8 cellular contexts compared by ENCODE assay signal in the genomic region with DNA sequence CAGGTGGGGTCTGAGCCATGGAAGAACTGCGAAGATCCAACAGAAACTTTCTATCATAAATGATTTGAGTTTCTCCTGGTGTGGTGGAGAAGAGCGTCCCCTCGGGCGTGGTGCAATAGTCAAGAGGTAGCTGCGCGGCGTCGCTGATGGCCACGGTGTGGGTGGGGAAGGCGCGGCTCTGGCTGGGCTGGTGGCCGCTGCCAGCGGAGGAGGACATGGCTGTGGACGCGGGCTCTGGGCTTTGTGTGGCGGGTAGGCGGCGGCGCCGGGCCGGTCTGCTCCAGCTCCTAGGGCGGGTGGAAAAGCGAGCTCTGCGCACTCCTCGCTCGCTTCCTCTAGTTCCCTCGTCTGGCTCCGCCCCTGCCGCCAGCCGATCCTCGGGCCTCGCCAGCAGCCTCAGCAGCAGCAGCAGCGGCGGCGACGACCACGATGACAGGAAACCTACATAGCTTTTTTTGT. TPM values are rescaled to one million over a fixed set of nuclear protein-coding genes. Genes with fewer than 3 reads are reported as not detected.
DNase-seq lines count a peak whose midpoint lies in the region; ATAC-seq, FAIRE-seq and TF ChIP-seq lines count a peak whose summit lies in the region.

No MANE protein-coding gene starts in this region.

- H3F3A ChIP-seq in SK-N-SH (replicated peaks; ENCODE audit: insufficient read depth), result peaks cover 12% of the 10 kb centered on the region

- H3K27ac ChIP-seq in SK-N-SH (ENCODE audit: low read depth in 2 of 2, low read length in 1 of 2), result peak overlapping the region; percentile 21 to 53; a peak in 3 of 4 replicates
- H3K27ac ChIP-seq in temporal lobe (ENCODE audit: low read depth, low read length), result peak overlapping the region; percentile 80

- H3K79me2 ChIP-seq in SK-N-SH (ENCODE audit: insufficient read depth), result peaks cover 37% of the 10 kb centered on the region

- peak overlapping the region; percentile 77 for H3K4me2 ChIP-seq in SK-N-SH

- WGBS in SK-N-SH (ENCODE audit: low lambda C conversion rate), result 6% methylated on average over 23 of the region's 37 CpGs

- TF ChIP-seq RAD21 in SK-N-SH (IDR thresholded peaks at IDR 0.05; ENCODE audit: low read length), result 0 out of 2 replicates have a peak, but pooled peaks have one; percentile 6

- H4K20me1 ChIP-seq in SK-N-SH (ENCODE audit: insufficient read depth), result peaks cover 9% of the 10 kb centered on the region; the same call in 1 of the 2 replicates

- no peaks in the 10 kb centered on the region for H3K9me3 Mint-ChIP-seq in activated naive CD4-positive, alpha-beta T cell treated with anti-CD3 and anti-CD28 coated beads, Interleukin-2, amount 50 U/mL, for 72 hours
- H3K9me3 Mint-ChIP-seq in osteocyte (ENCODE audit: unreplicated experiment), result no peaks in the 10 kb centered on the region

- H3K4me3 Mint-ChIP-seq in osteocyte (ENCODE audit: unreplicated experiment), result peak overlapping the region; percentile 70

- H3K9ac ChIP-seq in SK-N-SH, result peak overlapping the region; percentile 35; the same call in 1 of the 2 replicates

- TF ChIP-seq EP300 in SK-N-SH (IDR thresholded peaks at IDR 0.05; ENCODE audit: borderline replicate concordance in 1 of 2, low read depth in 1 of 2, low read length in 1 of 2), result no peak

- intact Hi-C loops in Right ventricle myocardium inferior (cut with DNase I), result no loop called here

- TF ChIP-seq CTCF in D721Med (IDR thresholded peaks at IDR 0.05; ENCODE audit: insufficient read depth, missing control alignments) (no peak), SK-N-SH (IDR thresholded peaks at IDR 0.05) (no peak), osteocyte (IDR thresholded peaks at IDR 0.05) (no peak)

- H3K9me2 ChIP-seq in SK-N-SH, result no peaks in the 10 kb centered on the region

- H3K4me3 ChIP-seq in SK-N-SH (ENCODE audit: low read depth in 2 of 2, low read length in 1 of 2), result peak overlapping the region; percentile 49 to 57

- FAIRE-seq in D721Med (lab: Jason Lieb, UNC), result no peak

- peaks cover 0 to 3% of the 10 kb centered on the region in 2 donors for H3K36me3 Mint-ChIP-seq in activated naive CD4-positive, alpha-beta T cell treated with anti-CD3 and anti-CD28 coated beads, Interleukin-2, amount 50 U/mL, for 72 hours
- H3K36me3 Mint-ChIP-seq in osteocyte (ENCODE audit: unreplicated experiment), result no peaks in the 10 kb centered on the region

- peaks cover 0 to 1% of the 10 kb centered on the region in 2 experiments for H3K36me3 ChIP-seq in SK-N-SH (replicated peaks in 1 of 2; ENCODE audit: control insufficient read depth in 1 of 2, insufficient read depth in 2 of 2, low read length in 1 of 2)

- peaks cover 17 to 35% of the 10 kb centered on the region in 2 experiments; a peak in 3 of 4 replicates for H3K4me1 ChIP-seq in SK-N-SH (ENCODE audit: control insufficient read depth in 1 of 2, insufficient read depth in 2 of 2, low read depth in 1 of 2, low read length in 1 of 2)

- H3K27ac Mint-ChIP-seq in activated naive CD4-positive, alpha-beta T cell treated with anti-CD3 and anti-CD28 coated beads, Interleukin-2, amount 50 U/mL, for 72 hours, result peak overlapping the region; percentile 58 to 70
- H3K27ac Mint-ChIP-seq in osteocyte (ENCODE audit: unreplicated experiment), result peak overlapping the region; percentile 82

- DNase-seq in D721Med (ENCODE audit: insufficient read length, low spot score) (peak; percentile 41), Kasumi-1 (lab: John Stamatoyannopoulos, UW) (peak; percentile 47 to 73), SK-N-SH (peak; percentile 90), Right ventricle myocardium inferior (ENCODE audit: missing footprints) (peak; percentile 95), osteocyte (ENCODE audit: extremely low spot score, unreplicated experiment) (peak; percentile 93)
- peak; percentile 77 to 79 for DNase-seq in activated naive CD4-positive, alpha-beta T cell treated with anti-CD3 and anti-CD28 coated beads, Interleukin-2, amount 50 U/mL, for 72 hours (ENCODE audit: low spot score in 2 of 2)

- POLR2A ChIA-PET in SK-N-SH (lab: Yijun Ruan, JAX), result interaction anchor here (0.6 kb wide), 1 partner anchor 1465 kb away, joined by 3 read pairs; a partner anchor contains a TSS

- peaks cover 42% of the 10 kb centered on the region for H3K4me1 Mint-ChIP-seq in osteocyte (ENCODE audit: unreplicated experiment)

- H3K27me3 ChIP-seq in SK-N-SH (ENCODE audit: insufficient read depth), result no peaks in the 10 kb centered on the region

- no peaks in the 10 kb centered on the region for H3K27me3 Mint-ChIP-seq in osteocyte (ENCODE audit: unreplicated experiment)

- ATAC-seq in GM21526 (IDR thresholded peaks at IDR 0.05; ENCODE audit: low FRiP score, unreplicated experiment) (peak; percentile 59), Right ventricle myocardium inferior (peak; percentile 95)
- peak; percentile 98 for ATAC-seq in activated naive CD4-positive, alpha-beta T cell treated with anti-CD3 and anti-CD28 coated beads, Interleukin-2, amount 50 U/mL, for 72 hours

- peak overlapping the region; percentile 78 for H2AFZ ChIP-seq in SK-N-SH (ENCODE audit: low read depth)

- CTCF ChIA-PET in SK-N-SH (lab: Yijun Ruan, JAX), result interaction anchor here (0.9 to 2.4 kb wide), 2 partner anchors 11 to 72 kb away, joined by 3 to 8 read pairs; no protein-coding TSS in a partner anchor

- H3K9me3 ChIP-seq in SK-N-SH, result no peaks in the 10 kb centered on the region

TF ChIP-seq in SK-N-SH, 30 proteins besides CTCF, POLR2A, EP300 and RAD21:
- TF ChIP-seq, protein P1, sequence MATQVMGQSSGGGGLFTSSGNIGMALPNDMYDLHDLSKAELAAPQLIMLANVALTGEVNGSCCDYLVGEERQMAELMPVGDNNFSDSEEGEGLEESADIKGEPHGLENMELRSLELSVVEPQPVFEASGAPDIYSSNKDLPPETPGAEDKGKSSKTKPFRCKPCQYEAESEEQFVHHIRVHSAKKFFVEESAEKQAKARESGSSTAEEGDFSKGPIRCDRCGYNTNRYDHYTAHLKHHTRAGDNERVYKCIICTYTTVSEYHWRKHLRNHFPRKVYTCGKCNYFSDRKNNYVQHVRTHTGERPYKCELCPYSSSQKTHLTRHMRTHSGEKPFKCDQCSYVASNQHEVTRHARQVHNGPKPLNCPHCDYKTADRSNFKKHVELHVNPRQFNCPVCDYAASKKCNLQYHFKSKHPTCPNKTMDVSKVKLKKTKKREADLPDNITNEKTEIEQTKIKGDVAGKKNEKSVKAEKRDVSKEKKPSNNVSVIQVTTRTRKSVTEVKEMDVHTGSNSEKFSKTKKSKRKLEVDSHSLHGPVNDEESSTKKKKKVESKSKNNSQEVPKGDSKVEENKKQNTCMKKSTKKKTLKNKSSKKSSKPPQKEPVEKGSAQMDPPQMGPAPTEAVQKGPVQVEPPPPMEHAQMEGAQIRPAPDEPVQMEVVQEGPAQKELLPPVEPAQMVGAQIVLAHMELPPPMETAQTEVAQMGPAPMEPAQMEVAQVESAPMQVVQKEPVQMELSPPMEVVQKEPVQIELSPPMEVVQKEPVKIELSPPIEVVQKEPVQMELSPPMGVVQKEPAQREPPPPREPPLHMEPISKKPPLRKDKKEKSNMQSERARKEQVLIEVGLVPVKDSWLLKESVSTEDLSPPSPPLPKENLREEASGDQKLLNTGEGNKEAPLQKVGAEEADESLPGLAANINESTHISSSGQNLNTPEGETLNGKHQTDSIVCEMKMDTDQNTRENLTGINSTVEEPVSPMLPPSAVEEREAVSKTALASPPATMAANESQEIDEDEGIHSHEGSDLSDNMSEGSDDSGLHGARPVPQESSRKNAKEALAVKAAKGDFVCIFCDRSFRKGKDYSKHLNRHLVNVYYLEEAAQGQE (IDR thresholded peaks at IDR 0.05; ENCODE audit: low read depth, low read length), result no peak
- peak; percentile 59; the same call in 1 of the 2 replicates for TF ChIP-seq RCOR1 (IDR thresholded peaks at IDR 0.05; ENCODE audit: low read length)
- peak; percentile 36; the same call in 1 of the 2 replicates for TF ChIP-seq TAF1 (IDR thresholded peaks at IDR 0.05; ENCODE audit: borderline replicate concordance, low read depth, low read length)
- TF ChIP-seq CHD2 (IDR thresholded peaks at IDR 0.05; ENCODE audit: low read length, partially characterized antibody), result peak; percentile 48
- peak; percentile 34; the same call in 1 of the 2 replicates for TF ChIP-seq MXI1 (IDR thresholded peaks at IDR 0.05; ENCODE audit: low read depth, low read length)
- TF ChIP-seq POLR2AphosphoS5 (IDR thresholded peaks at IDR 0.05; ENCODE audit: low read depth, low read length), result 0 out of 2 replicates have a peak, but pooled peaks have one; percentile 27
- TF ChIP-seq, protein P2, sequence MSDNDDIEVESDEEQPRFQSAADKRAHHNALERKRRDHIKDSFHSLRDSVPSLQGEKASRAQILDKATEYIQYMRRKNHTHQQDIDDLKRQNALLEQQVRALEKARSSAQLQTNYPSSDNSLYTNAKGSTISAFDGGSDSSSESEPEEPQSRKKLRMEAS (IDR thresholded peaks at IDR 0.05; ENCODE audit: low read depth), result peak; percentile 81
- TF ChIP-seq SMC3 (IDR thresholded peaks at IDR 0.05; ENCODE audit: low read depth, low read length), result no peak

RNA-seq across cellular contexts. Expression of a gene that starts 5.9 kb away (rescaled TPM):
- polyA plus RNA-seq in SK-N-SH (2012; rRNA removed), result 2.1 and 2.3 TPM in 2 replicates
- polyA plus RNA-seq in SK-N-SH (2012; cell fraction: cytosol; rRNA removed), result 0.88 and 1.3 TPM in 2 replicates
- polyA plus RNA-seq in SK-N-SH (2012; cell fraction: nucleus; rRNA removed), result 11.9 and 12.4 TPM in 2 replicates
- total RNA-seq in activated naive CD4-positive, alpha-beta T cell treated with anti-CD3 and anti-CD28 coated beads, Interleukin-2, amount 50 U/mL, for 72 hours, result 1 to 10 TPM; 6.5 to 7.4 TPM
- 7.2 TPM for total RNA-seq in Right ventricle myocardium inferior
- total RNA-seq in osteocyte, result 23.6 and 24.4 TPM in 2 replicates
- total RNA-seq in temporal lobe, result 7.9 TPM

RNA-seq across cellular contexts. Expression of a gene that starts 32.7 kb away (rescaled TPM):
- 9.4 and 11.3 TPM in 2 replicates for polyA plus RNA-seq in SK-N-SH (2012; rRNA removed)
- 12.7 and 15.0 TPM in 2 replicates for polyA plus RNA-seq in SK-N-SH (2012; cell fraction: cytosol; rRNA removed)
- polyA plus RNA-seq in SK-N-SH (2012; cell fraction: nucleus; rRNA removed), result 4.1 and 6.3 TPM in 2 replicates
- total RNA-seq in activated naive CD4-positive, alpha-beta T cell treated with anti-CD3 and anti-CD28 coated beads, Interleukin-2, amount 50 U/mL, for 72 hours, result 10 to 100 TPM; 37.2 to 87.9 TPM
- total RNA-seq in Right ventricle myocardium inferior (11.7 TPM), osteocyte (19.2 and 23.8 TPM in 2 replicates), temporal lobe (31.7 TPM)

RNA-seq across cellular contexts. Expression of a gene that starts 32.7 kb away (rescaled TPM):
- polyA plus RNA-seq in SK-N-SH (2012; rRNA removed), result 6.4 and 8.9 TPM in 2 replicates
- polyA plus RNA-seq in SK-N-SH (2012; cell fraction: cytosol; rRNA removed), result 7.9 and 8.0 TPM in 2 replicates
- 6.2 and 7.8 TPM in 2 replicates for polyA plus RNA-seq in SK-N-SH (2012; cell fraction: nucleus; rRNA removed)
- 10 to 100 TPM; 16.1 to 29.6 TPM for total RNA-seq in activated naive CD4-positive, alpha-beta T cell treated with anti-CD3 and anti-CD28 coated beads, Interleukin-2, amount 50 U/mL, for 72 hours
- total RNA-seq in Right ventricle myocardium inferior (15.1 TPM), osteocyte (38.9 and 40.3 TPM in 2 replicates), temporal lobe (16.0 TPM)

Comparison
In these comparisons a context has a peak if more than half of its experiments do, and no peak if none do; other contexts are left out.
1. Peak in every context shown above with its lines: DNase-seq, ATAC-seq, H3K4me3 ChIP-seq and H3K27ac ChIP-seq.
2. DNase-seq: peak in every context shown above with its lines; median percentile 95 in Right ventricle myocardium inferior; 93 in osteocyte; 90 in SK-N-SH; 78 in activated naive CD4-positive, alpha-beta T cell treated with anti-CD3 and anti-CD28 coated beads, Interleukin-2, amount 50 U/mL, for 72 hours; 60 in Kasumi-1; 41 in D721Med.